Comparison of ENCODE assay signal across 12 cellular contexts in genomic region chr3:24047513-24047912, GRCh38.
DNase-seq lines count a peak whose midpoint lies in the region; ATAC-seq and TF ChIP-seq lines count a peak whose summit lies in the region.
"Had no signal": no experiment of that assay in that cellular context is flagged by ENCODE, and none has a peak within 500 bp of the region (broad histone marks: within the 10 kb centered on the region; RNA-seq: fewer than 3 reads in every experiment).

No MANE protein-coding gene starts in this region.

- ATAC-seq in GM18867 (IDR thresholded peaks at IDR 0.05; ENCODE audit: unreplicated experiment) (peak; percentile 33), omental fat pad (ENCODE audit: low FRiP score) (peak; percentile 15)
- ATAC-seq: WTC11 had no signal

- peaks cover 5% of the 10 kb centered on the region; the same call in 1 of the 2 replicates for H3K27me3 Mint-ChIP-seq in HFFc6 (ENCODE audit: insufficient read depth)
- H3K27me3 Mint-ChIP-seq: activated naive CD8-positive, alpha-beta T cell had no signal

- H3K36me3 ChIP-seq in KMS-11 (ENCODE audit: insufficient read depth): no peaks in the 10 kb centered on the region

- H3K4me3 Mint-ChIP-seq in HFFc6: peak overlapping the region; percentile 50; the same call in 1 of the 2 replicates
- H3K4me3 Mint-ChIP-seq: activated naive CD8-positive, alpha-beta T cell; WTC11 had no signal

- peak overlapping the region; percentile 79 for H3K27ac Mint-ChIP-seq in HFFc6
- H3K27ac Mint-ChIP-seq: activated naive CD8-positive, alpha-beta T cell; WTC11 had no signal

- no peak for TF ChIP-seq CTCF in HFFc6 (IDR thresholded peaks at IDR 0.05)
- TF ChIP-seq CTCF in KMS-11 (conservative IDR thresholded peaks at IDR 0.05; ENCODE audit: low read depth, low read length): no peak
- no peak for TF ChIP-seq CTCF in omental fat pad (IDR thresholded peaks at IDR 0.05)

- no peak overlapping the region for H3K4me3 ChIP-seq in KMS-11 (IDR thresholded peaks at IDR 0.05; ENCODE audit: insufficient read depth, low read depth, low read length)
- H3K4me3 ChIP-seq: GM12878 had no signal

- H3K4me1 ChIP-seq in KMS-11 (ENCODE audit: low read depth, poor library complexity, severe bottlenecking): peaks cover 12% of the 10 kb centered on the region

- H3K4me1 Mint-ChIP-seq in HFFc6 (ENCODE audit: low read depth): peaks cover 17% of the 10 kb centered on the region
- H3K4me1 Mint-ChIP-seq: WTC11 had no signal

- no peaks in the 10 kb centered on the region for H3K36me3 Mint-ChIP-seq in HFFc6 (ENCODE audit: low read depth)
- H3K36me3 Mint-ChIP-seq: activated naive CD8-positive, alpha-beta T cell; WTC11 had no signal

- no peak overlapping the region for H3K27ac ChIP-seq in KMS-11

- no peaks in the 10 kb centered on the region for H3K27me3 ChIP-seq in KMS-11 (ENCODE audit: insufficient read depth, low read depth)

- H3K4me2 ChIP-seq in KMS-11: 0 out of 2 replicates have a peak overlapping the region, but pooled peaks have one; percentile 6

- no peak overlapping the region for H3K9ac ChIP-seq in KMS-11

- no peak overlapping the region for H2AFZ ChIP-seq in KMS-11 (ENCODE audit: low read depth)

- H3K79me2 ChIP-seq in KMS-11 (ENCODE audit: insufficient read depth, low read depth): no peaks in the 10 kb centered on the region

- DNase-seq in HFFc6 (peak; percentile 9), omental fat pad (ENCODE audit: low spot score) (no peak), 8988T (no peak), NOMO-1 treated with dmso at 0.1 percent for 144 hours (lab: John Stamatoyannopoulos, UW; ENCODE audit: unreplicated experiment) (no peak)
- DNase-seq in effector CD4-positive, alpha-beta T cell: no peak
- no peak for DNase-seq in activated CD4-positive, alpha-beta T cell treated with anti-CD3 and anti-CD28 coated beads, Interleukin-2, amount 50 U/mL, for 4 hours
- DNase-seq: NCI-H1048 had no signal

- H3K9me3 Mint-ChIP-seq in HFFc6: no peaks in the 10 kb centered on the region
- H3K9me3 Mint-ChIP-seq: WTC11 had no signal

- no peaks in the 10 kb centered on the region for H4K20me1 ChIP-seq in KMS-11 (ENCODE audit: insufficient read depth)
